8 cellular contexts compared by ENCODE assay signal in genomic region chr16:18593899-18594298, GRCh38. TPM values are rescaled to one million over a fixed set of nuclear protein-coding genes. Genes with fewer than 3 reads are reported as not detected.
A peak's percentile ranks its signal among the peaks of the same experiment; 100 is the strongest.
DNase-seq lines count a peak whose midpoint lies in the region; ATAC-seq and TF ChIP-seq lines count a peak whose summit lies in the region.
"Not testable (repeated sequence)": the region's sequence is repeated elsewhere in the genome, so short reads cannot be mapped to it uniquely, and the experiment has no call there.

No MANE protein-coding gene starts in this region.

- not testable (repeated sequence) for H3K27ac Mint-ChIP-seq in Calu3 (ENCODE audit: unreplicated experiment); endodermal cell

- not testable (repeated sequence) for H3K9ac ChIP-seq in endodermal cell (ENCODE audit: extremely low read depth, low read length, poor library complexity, severe bottlenecking)

- BruUV-seq in Calu3 (replicated peaks; lab: Mats Ljungman, UMichigan); PC-9 (replicated peaks; lab: Mats Ljungman, UMichigan): not testable (repeated sequence)

- H3K27me3 ChIP-seq in PC-9 (ENCODE audit: insufficient read depth, low read depth); endodermal cell (ENCODE audit: control insufficient read depth, insufficient read depth, low read length, poor library complexity, severe bottlenecking); upper lobe of right lung: not testable (repeated sequence)

- not testable (repeated sequence) for H3K36me3 ChIP-seq in PC-9 (ENCODE audit: low read depth); endodermal cell (ENCODE audit: control insufficient read depth, insufficient read depth, low read length); upper lobe of right lung

- CTCF ChIA-PET in Calu3 (lab: Charles Lee) = interaction anchor here (0.6 kb wide), 1 partner anchor 1098 kb away, joined by 3 read pairs; no protein-coding TSS in a partner anchor
- CTCF ChIA-PET in PC-9 (lab: Charles Lee) = not testable (repeated sequence)

- H4K20me1 ChIP-seq in PC-9 (ENCODE audit: insufficient read depth) = not testable (repeated sequence)

- peak; percentile 65 for ATAC-seq in upper lobe of right lung

- not testable (repeated sequence) for H3K27ac ChIP-seq in PC-9; endodermal cell (ENCODE audit: low read depth, low read length); upper lobe of right lung

- not testable (repeated sequence) for H3K36me3 Mint-ChIP-seq in Calu3 (ENCODE audit: insufficient read depth, unreplicated experiment); endodermal cell (ENCODE audit: low read depth)

- not testable (repeated sequence) for H3K4me1 ChIP-seq in PC-9 (replicated peaks; ENCODE audit: insufficient read depth); endodermal cell (ENCODE audit: control insufficient read depth, insufficient read depth, low read length); upper lobe of right lung

- H3K4me3 Mint-ChIP-seq in Calu3 (ENCODE audit: low read depth, unreplicated experiment); endodermal cell: not testable (repeated sequence)

- in situ Hi-C loops in GM13976 (cut with MboI; ENCODE audit: low sequenced_read_pairs, unreplicated experiment) = not testable (repeated sequence)

- intact Hi-C loops in Calu3 (cut with micrococcal nuclease; ENCODE audit: unreplicated experiment); PC-9 (cut with micrococcal nuclease; ENCODE audit: unreplicated experiment); upper lobe of right lung (cut with DNase I): not testable (repeated sequence)

- not testable (repeated sequence) for H3K9me3 ChIP-seq in PC-9 (ENCODE audit: insufficient read depth, low read depth); endodermal cell (ENCODE audit: control insufficient read depth, low read length); upper lobe of right lung

- not testable (repeated sequence) for H3K79me2 ChIP-seq in PC-9 (ENCODE audit: low read depth)

- POLR2A ChIA-PET in PC-9 (lab: Charles Lee; ENCODE audit: unreplicated experiment) = not testable (repeated sequence)

- not testable (repeated sequence) for H3K4me3 ChIP-seq in PC-9; endodermal cell (ENCODE audit: low read length); upper lobe of right lung

- not testable (repeated sequence) for H3K27me3 Mint-ChIP-seq in Calu3 (ENCODE audit: unreplicated experiment); endodermal cell (ENCODE audit: insufficient read depth)

- DNase-seq in Calu3 (peak; percentile 72), GM13976 (ENCODE audit: low spot score) (peak; percentile 3), HT1080 (ENCODE audit: low read depth) (peak; percentile 25), PC-9 (peak; percentile 15 to 54), endodermal cell (peak; percentile 75), left kidney (ENCODE audit: low read depth, low spot score) (peak; percentile 2), mucosa of gallbladder (ENCODE audit: low spot score) (peak; percentile 87)
- not testable (repeated sequence) for DNase-seq in upper lobe of right lung

- 63 to 71% methylated on average over 3 to 5 of the region's 5 CpGs for WGBS in endodermal cell (ENCODE audit: insufficient coverage in 1 of 2, insufficient read length in 1 of 2), 2 experiments

- H3K4me2 ChIP-seq in PC-9 = not testable (repeated sequence)

- H2AFZ ChIP-seq in PC-9 = not testable (repeated sequence)

- H3F3A ChIP-seq in PC-9 (ENCODE audit: insufficient read depth, low read depth) = not testable (repeated sequence)

- not testable (repeated sequence) for H3K9me3 Mint-ChIP-seq in Calu3 (ENCODE audit: low read depth, unreplicated experiment); endodermal cell

- H3K9me2 ChIP-seq in PC-9 (ENCODE audit: insufficient read depth) = not testable (repeated sequence)

- not testable (repeated sequence) for H3K4me1 Mint-ChIP-seq in Calu3 (ENCODE audit: low read depth, unreplicated experiment); endodermal cell

- not testable (repeated sequence) for TF ChIP-seq CTCF in Calu3 (IDR thresholded peaks at IDR 0.05; ENCODE audit: unreplicated experiment); GM13976 (IDR thresholded peaks at IDR 0.05; ENCODE audit: borderline replicate concordance, control extremely low read depth, extremely low read depth, insufficient read depth, missing control alignments); PC-9 (conservative IDR thresholded peaks at IDR 0.05); upper lobe of right lung (IDR thresholded peaks at IDR 0.05)
- TF ChIP-seq CTCF in endodermal cell (conservative IDR thresholded peaks at IDR 0.05) = peak; percentile 30

RNA-seq across cellular contexts. Expression of gene NOMO2, which starts 32.0 kb away (rescaled TPM):
- total RNA-seq in Calu3 (2022) (234 and 236 TPM in 2 replicates), PC-9 (2021) (132 and 144 TPM in 2 replicates), endodermal cell (100 to 1,000 TPM; 121 to 141 TPM), mucosa of gallbladder (121 TPM), upper lobe of right lung (103 TPM)
- 96.3 and 101 TPM in 2 replicates for total RNA-seq in HT1080 (2014; rRNA removed; shearing (Covaris generic))
- 81.9 and 92.2 TPM in 2 replicates for polyA plus RNA-seq in HT1080 (2015; cell fraction: cytosol; rRNA removed)
- 245 and 284 TPM in 2 replicates for polyA plus RNA-seq in HT1080 (2015; cell fraction: nucleus; rRNA removed)
- 118 TPM for polyA plus RNA-seq in endodermal cell (2013, experiment 1 of 2)
- 117 TPM for polyA plus RNA-seq in endodermal cell (2013, experiment 2 of 2)
